ENCODE assay signal across 9 cellular contexts in genomic region chr10:110413903-110414562, GRCh38.
DNase-seq lines count a peak whose midpoint lies in the region; ATAC-seq and TF ChIP-seq lines count a peak whose summit lies in the region.
"Had no signal": no experiment of that assay in that cellular context is flagged by ENCODE, and none has a peak within 500 bp of the region (broad histone marks: within the 10 kb centered on the region; RNA-seq: fewer than 3 reads in every experiment).

No MANE protein-coding gene starts in this region.

- H3K4me1 Mint-ChIP-seq in CD4-positive, alpha-beta memory T cell = peaks cover 20 to 53% (median 29%) of the 10 kb centered on the region in 4 donors

- H3K14ac ChIP-seq in IMR-90 (replicated peaks; ENCODE audit: low read depth, low read length) = peak overlapping the region; percentile 54

- peaks cover 38% of the 10 kb centered on the region for H3K9me1 ChIP-seq in IMR-90 (ENCODE audit: insufficient read depth, low read length)

- peak overlapping the region; percentile 7 for H2BK20ac ChIP-seq in IMR-90 (ENCODE audit: low read depth, low read length)

- no peak for TF ChIP-seq POLR2A in IMR-90 (IDR thresholded peaks at IDR 0.05; ENCODE audit: low read depth, low read length)

- TF ChIP-seq RAD21 in IMR-90 (IDR thresholded peaks at IDR 0.05; ENCODE audit: low read length) = no peak

- DNase-seq in CD4-positive, alpha-beta memory T cell = no peak
- DNase-seq in IMR-90 (no peak), aorta (no peak), H7 (no peak), NCI-H526 treated with DMSO at 0.1 percent for 48 hours (lab: John Stamatoyannopoulos, UW) (no peak), dermis blood vessel endothelial cell (no peak)
- no peak for DNase-seq in effector memory CD4-positive, alpha-beta T cell

- no peak overlapping the region for H3K4me2 ChIP-seq in IMR-90 (ENCODE audit: low read depth, low read length)

- CTCF ChIA-PET in CD4-positive, alpha-beta memory T cell (lab: Charles Lee; ENCODE audit: partially characterized antibody) = interaction anchor here (0.9 to 1.8 kb wide), 4 partner anchors 45 to 133 kb away, joined by 3 to 4 read pairs (median 3); no protein-coding TSS in a partner anchor
- CTCF ChIA-PET in IMR-90 (lab: Yijun Ruan, JAX) = interaction anchor here (0.6 kb wide), 1 partner anchor 187 kb away, joined by 3 read pairs; no protein-coding TSS in a partner anchor

- H4K91ac ChIP-seq in IMR-90 (ENCODE audit: insufficient read depth, low read depth, low read length) = peak overlapping the region; percentile 14; the same call in 1 of the 2 replicates

- peak overlapping the region; percentile 89 to 98 (median 93) for H3K27ac Mint-ChIP-seq in CD4-positive, alpha-beta memory T cell

- H3K36me3 ChIP-seq in CD4-positive, alpha-beta memory T cell (ENCODE audit: insufficient read depth, low read length) = no peaks in the 10 kb centered on the region
- H3K36me3 ChIP-seq in IMR-90 (ENCODE audit: control insufficient read depth, insufficient read depth, low read length) = no peaks in the 10 kb centered on the region
- H3K36me3 ChIP-seq in effector memory CD4-positive, alpha-beta T cell (ENCODE audit: control insufficient read depth, insufficient read depth, low read length) = no peaks in the 10 kb centered on the region
- H3K36me3 ChIP-seq in aorta (ENCODE audit: control insufficient read depth in 1 of 2, insufficient read depth in 2 of 2, low read length in 1 of 2) = no peaks in the 10 kb centered on the region
- no peaks in the 10 kb centered on the region for H3K36me3 ChIP-seq in H7 (replicated peaks; ENCODE audit: control insufficient read depth, insufficient read depth, low read length)
- H3K36me3 ChIP-seq: gastroesophageal sphincter had no signal

- no peak overlapping the region for H3K23ac ChIP-seq in IMR-90 (ENCODE audit: low read depth, low read length)

- no peak overlapping the region for H4K5ac ChIP-seq in IMR-90 (ENCODE audit: low read depth, low read length)

- H3K9me3 Mint-ChIP-seq in CD4-positive, alpha-beta memory T cell = no peaks in the 10 kb centered on the region

- H3K9ac ChIP-seq in IMR-90 (ENCODE audit: low read depth, low read length) = no peak overlapping the region

- H3K4me1 ChIP-seq in CD4-positive, alpha-beta memory T cell (ENCODE audit: insufficient read depth, low read length) = peaks cover 36% of the 10 kb centered on the region
- H3K4me1 ChIP-seq in IMR-90 (ENCODE audit: control insufficient read depth, insufficient read depth, low read length) = peaks cover 27% of the 10 kb centered on the region
- H3K4me1 ChIP-seq in effector memory CD4-positive, alpha-beta T cell (ENCODE audit: control insufficient read depth, insufficient read depth, low read length, poor library complexity, severe bottlenecking) = peaks cover 16% of the 10 kb centered on the region
- no peaks in the 10 kb centered on the region for H3K4me1 ChIP-seq in aorta (ENCODE audit: control insufficient read depth in 1 of 2, insufficient read depth in 2 of 2, low read length in 2 of 2)

- ATAC-seq in GM21423 (IDR thresholded peaks at IDR 0.05; ENCODE audit: unreplicated experiment) (peak; percentile 9), IMR-90 (ENCODE audit: low read depth) (no peak), aorta (ENCODE audit: low FRiP score) (no peak)
- ATAC-seq: gastroesophageal sphincter had no signal

- H3K9me3 ChIP-seq in CD4-positive, alpha-beta memory T cell (ENCODE audit: control insufficient read depth in 1 of 2, low read length in 2 of 2) = no peaks in the 10 kb centered on the region
- H3K9me3 ChIP-seq in IMR-90 (ENCODE audit: control insufficient read depth, insufficient read depth, low read length) (no peaks in the 10 kb centered on the region; the same call in 1 of the 2 replicates), aorta (ENCODE audit: control insufficient read depth, low read length) (no peaks in the 10 kb centered on the region)
- H3K9me3 ChIP-seq in effector memory CD4-positive, alpha-beta T cell (ENCODE audit: control insufficient read depth, low read length) = no peaks in the 10 kb centered on the region
- H3K9me3 ChIP-seq: gastroesophageal sphincter had no signal

- peak overlapping the region; percentile 9 for H2BK5ac ChIP-seq in IMR-90 (ENCODE audit: low read depth, low read length, poor library complexity, severe bottlenecking)

- no peaks in the 10 kb centered on the region for H4K20me1 ChIP-seq in IMR-90 (ENCODE audit: insufficient read depth, low read length)

- intact Hi-C loops in CD4-positive, alpha-beta memory T cell (cut with micrococcal nuclease) = loop anchor here (1.0 to 5.0 kb wide), 7 partner anchors 58 to 207 kb away; partner anchors contain the start of genes DUSP5 and MXI1
- intact Hi-C loops in IMR-90 (cut with micrococcal nuclease) = no loop called here
- intact Hi-C loops in aorta (cut with DNase I) = no loop called here

- no peaks in the 10 kb centered on the region for H3K27me3 Mint-ChIP-seq in CD4-positive, alpha-beta memory T cell

- H2AK9ac ChIP-seq in IMR-90 (replicated peaks; ENCODE audit: low read depth, low read length, poor library complexity) = no peak overlapping the region

- dilution Hi-C loops in IMR-90 (cut with HindIII; ENCODE audit: low sequenced_read_pairs, unreplicated experiment) = no loop called here

- peak overlapping the region; percentile 42 for H2BK120ac ChIP-seq in IMR-90 (ENCODE audit: low read depth, low read length)

- BruUV-seq in IMR-90 (replicated peaks; lab: Mats Ljungman, UMichigan) = no TSS peak

- peaks cover 0 to 14% of the 10 kb centered on the region in 2 experiments; a peak in 1 of 4 replicates for H3K79me1 ChIP-seq in IMR-90 (ENCODE audit: low read depth in 1 of 2, low read length in 2 of 2)

- no peaks in the 10 kb centered on the region for H3K27me3 ChIP-seq in CD4-positive, alpha-beta memory T cell (ENCODE audit: insufficient read depth, low read length)
- H3K27me3 ChIP-seq in IMR-90 (ENCODE audit: control insufficient read depth, insufficient read depth, low read length) = no peaks in the 10 kb centered on the region
- no peaks in the 10 kb centered on the region for H3K27me3 ChIP-seq in effector memory CD4-positive, alpha-beta T cell (replicated peaks; ENCODE audit: control insufficient read depth, insufficient read depth, low read length, poor library complexity, severe bottlenecking)
- no peaks in the 10 kb centered on the region for H3K27me3 ChIP-seq in aorta (ENCODE audit: control insufficient read depth in 1 of 2, insufficient read depth in 2 of 2, low read length in 1 of 2)
- H3K27me3 ChIP-seq in H7 (ENCODE audit: control insufficient read depth, insufficient read depth, low read length) = no peaks in the 10 kb centered on the region
- H3K27me3 ChIP-seq: gastroesophageal sphincter had no signal

- peak overlapping the region; percentile 15 for H2AFZ ChIP-seq in IMR-90 (replicated peaks; ENCODE audit: low read length, poor library complexity)

- no peaks in the 10 kb centered on the region for H3K36me3 Mint-ChIP-seq in CD4-positive, alpha-beta memory T cell

- peak overlapping the region in 1 of 2 experiments; percentile 4; a peak in 1 of 4 replicates for H4K8ac ChIP-seq in IMR-90 (ENCODE audit: low read depth in 2 of 2, low read length in 2 of 2)

- H3K4me3 ChIP-seq in CD4-positive, alpha-beta memory T cell (ENCODE audit: low read length in 2 of 2) = no peak overlapping the region
- no peak overlapping the region for H3K4me3 ChIP-seq in IMR-90 (ENCODE audit: insufficient read depth, low read depth, low read length)
- no peak overlapping the region for H3K4me3 ChIP-seq in effector memory CD4-positive, alpha-beta T cell (ENCODE audit: insufficient read depth, low read depth, low read length, poor library complexity, severe bottlenecking)
- H3K4me3 ChIP-seq in aorta (ENCODE audit: low read length in 2 of 2) = no peak overlapping the region
- no peak overlapping the region for H3K4me3 ChIP-seq in H7 (ENCODE audit: insufficient read depth, low read depth, low read length)
- H3K4me3 ChIP-seq: gastroesophageal sphincter had no signal

- no peak overlapping the region for H3K56ac ChIP-seq in IMR-90 (ENCODE audit: extremely low read depth, insufficient read depth, low read length)

- peak overlapping the region; percentile 49 for H3K4ac ChIP-seq in IMR-90 (ENCODE audit: low read depth, low read length)

- no peak for TF ChIP-seq CTCF in IMR-90 (conservative IDR thresholded peaks at IDR 0.05; ENCODE audit: low read depth, low read length)

- POLR2A ChIA-PET in CD4-positive, alpha-beta memory T cell (lab: Charles Lee; ENCODE audit: partially characterized antibody) = interaction anchor here (0.6 to 5.6 kb wide), 12 partner anchors 8 to 206 kb away, joined by 3 to 49 read pairs (median 6); partner anchors contain the start of genes MXI1 and SMNDC1
- POLR2A ChIA-PET in IMR-90 (lab: Charles Lee; ENCODE audit: unreplicated experiment) = no interaction called here

- in situ Hi-C loops in IMR-90 (cut with MboI; ENCODE audit: low sequenced_read_pairs) = no loop called here

- H3K27ac ChIP-seq in CD4-positive, alpha-beta memory T cell (ENCODE audit: low read depth, low read length) = peak overlapping the region; percentile 62
- H3K27ac ChIP-seq in IMR-90 (ENCODE audit: insufficient read depth, low read length) (no peak overlapping the region), aorta (ENCODE audit: low read depth in 1 of 2, low read length in 2 of 2) (no peak overlapping the region)
- peak overlapping the region; percentile 60 for H3K27ac ChIP-seq in effector memory CD4-positive, alpha-beta T cell (ENCODE audit: insufficient read depth, low read length, poor library complexity, severe bottlenecking)
- H3K27ac ChIP-seq: gastroesophageal sphincter had no signal

- peak overlapping the region; percentile 22; the same call in 1 of the 3 replicates for H2BK15ac ChIP-seq in IMR-90 (ENCODE audit: low read depth, low read length)

- H3K4me3 Mint-ChIP-seq in CD4-positive, alpha-beta memory T cell = peak overlapping the region in 7 of 8 donors; percentile 1 to 71 (median 60)

- 80% methylated on average over 1 of the region's 11 CpGs; no CpG with 5 or more reads in 1 of the 2 experiments for WGBS in IMR-90 (ENCODE audit: extremely low coverage in 2 of 2, insufficient read length in 1 of 2), 2 experiments
- WGBS in aorta, 2 donors = 93 to 95% methylated on average over 11 of the region's 11 CpGs

- H3K18ac ChIP-seq in IMR-90 (ENCODE audit: low read depth, low read length) = no peak overlapping the region

- peak overlapping the region; percentile 54; the same call in 1 of the 2 replicates for H2AK5ac ChIP-seq in IMR-90 (ENCODE audit: low read depth, low read length)

TF ChIP-seq in IMR-90, 13 proteins besides CTCF, POLR2A, EP300 and RAD21 (continues in another document):
- TF ChIP-seq USF2 (IDR thresholded peaks at IDR 0.05; ENCODE audit: low read depth, low read length) (no peak), FOS (IDR thresholded peaks at IDR 0.05; ENCODE audit: low read depth, low read length) (no peak)

Comparison
In these comparisons a context has a peak if more than half of its experiments do, and no peak if none do; other contexts are left out.
1. H3K27ac ChIP-seq: peak in CD4-positive, alpha-beta memory T cell (single experiment) and effector memory CD4-positive, alpha-beta T cell (single experiment); none in IMR-90 (single experiment) and aorta (0 of 2).